In genomic region chr7:50369408-50370026, GRCh38 we compare ENCODE assay signal across 9 cellular contexts.
DNase-seq lines count a peak whose midpoint lies in the region; ATAC-seq and TF ChIP-seq lines count a peak whose summit lies in the region.
"Had no signal": no experiment of that assay in that cellular context is flagged by ENCODE, and none has a peak within 500 bp of the region (broad histone marks: within the 10 kb centered on the region; RNA-seq: fewer than 3 reads in every experiment).

No MANE protein-coding gene starts in this region.

- no peaks in the 10 kb centered on the region for H3K36me3 ChIP-seq in esophagus squamous epithelium
- H3K36me3 ChIP-seq in transverse colon, result no peaks in the 10 kb centered on the region

- TF ChIP-seq POLR2A in esophagus squamous epithelium (IDR thresholded peaks at IDR 0.05) (no peak), transverse colon (IDR thresholded peaks at IDR 0.05) (no peak)

- no peaks in the 10 kb centered on the region for H3K4me1 ChIP-seq in esophagus squamous epithelium
- H3K4me1 ChIP-seq in transverse colon, result no peaks in the 10 kb centered on the region

- H3K27me3 ChIP-seq in esophagus squamous epithelium, result no peaks in the 10 kb centered on the region
- no peaks in the 10 kb centered on the region for H3K27me3 ChIP-seq in transverse colon
- H3K27me3 ChIP-seq: BLaER1 treated with 17β-estradiol and CSF1 and Interleukin-3, amounts not matched to agents 10 nM and 100 nM had no signal

- in situ Hi-C loops in transverse colon (cut with MboI; ENCODE audit: low pct_ligation_motif_present in 1 of 4, low pct_unique_long_range_greater_than_20kb in 1 of 4, low sequenced_read_pairs in 3 of 4), result no loop called here

- TF ChIP-seq CTCF in esophagus squamous epithelium (IDR thresholded peaks at IDR 0.05) (peak; percentile 27 to 60 (median 36)), transverse colon (IDR thresholded peaks at IDR 0.05) (peak; percentile 15 to 49 (median 32))

- H3K4me3 ChIP-seq in esophagus squamous epithelium (no peak overlapping the region), transverse colon (no peak overlapping the region)
- H3K4me3 ChIP-seq: BLaER1 treated with 17β-estradiol and CSF1 and Interleukin-3, amounts not matched to agents 10 nM and 100 nM had no signal

- ATAC-seq in HG03095 (IDR thresholded peaks at IDR 0.05; ENCODE audit: unreplicated experiment), result no peak

- DNase-seq in NCI-H2081 (lab: John Stamatoyannopoulos, UW) (peak; percentile 21 to 31), NCI-H2081 treated with DMSO at 0.1 percent for 48 hours (lab: John Stamatoyannopoulos, UW) (no peak), HuH-7.5 (ENCODE audit: low spot score) (peak; percentile 25), SKM-1 (lab: John Stamatoyannopoulos, UW; ENCODE audit: unreplicated experiment) (peak; percentile 8), esophagus squamous epithelium (lab: John Stamatoyannopoulos, UW) (no peak), transverse colon (no peak), globus pallidus (ENCODE audit: low spot score) (no peak)

- no peak for TF ChIP-seq EP300 in transverse colon (IDR thresholded peaks at IDR 0.05; ENCODE audit: low read depth)

- intact Hi-C loops in esophagus squamous epithelium (cut with DNase I), result no loop called here
- intact Hi-C loops in transverse colon (cut with DNase I; ENCODE audit: low total_unique reads), result loop anchor here (5.0 kb wide), 1 partner anchor 1272 kb away; no protein-coding TSS in a partner anchor

- WGBS in esophagus squamous epithelium, 2 donors, result 52 to 59% methylated on average over 6 of the region's 6 CpGs
- WGBS in transverse colon (ENCODE audit: low coverage in 1 of 2), 2 donors, result 62 to 69% methylated on average over 6 of the region's 6 CpGs

- no peaks in the 10 kb centered on the region for H3K9me3 ChIP-seq in esophagus squamous epithelium
- H3K9me3 ChIP-seq in transverse colon, result peaks cover 0 to 6% of the 10 kb centered on the region in 2 donors

- H3K27ac ChIP-seq in esophagus squamous epithelium (no peak overlapping the region), transverse colon (no peak overlapping the region)
- H3K27ac ChIP-seq: BLaER1 treated with 17β-estradiol and CSF1 and Interleukin-3, amounts not matched to agents 10 nM and 100 nM had no signal

Comparison
In these comparisons a context has a peak if more than half of its experiments do, and no peak if none do; other contexts are left out.
1. DNase-seq: peak in NCI-H2081 (2 of 2), HuH-7.5 (single experiment) and SKM-1 (single experiment); none in NCI-H2081 treated with DMSO at 0.1 percent for 48 hours (single experiment), esophagus squamous epithelium (single experiment), transverse colon (single experiment) and globus pallidus (single experiment).